ENCODE assay signal across 7 cellular contexts in genomic region chr6:31776563-31776960, GRCh38. TPM values are rescaled to one million over a fixed set of nuclear protein-coding genes. Genes with fewer than 3 reads are reported as not detected.
DNase-seq lines count a peak whose midpoint lies in the region; ATAC-seq and TF ChIP-seq lines count a peak whose summit lies in the region.

No MANE protein-coding gene starts in this region.

- peak overlapping the region; percentile 61 for H3K27ac ChIP-seq in smooth muscle cell (ENCODE audit: low read depth)

- H3K9me3 ChIP-seq in smooth muscle cell (replicated peaks; ENCODE audit: low read depth) = no peaks in the 10 kb centered on the region
- no peaks in the 10 kb centered on the region for H3K9me3 ChIP-seq in MG63

- peaks cover 8% of the 10 kb centered on the region for H3K4me1 ChIP-seq in smooth muscle cell (ENCODE audit: low read depth)

- no peak overlapping the region for H2AFZ ChIP-seq in smooth muscle cell (ENCODE audit: low read depth)

- peak overlapping the region; percentile 36 for H3K9ac ChIP-seq in smooth muscle cell (ENCODE audit: low read depth)

- DNase-seq in OCI-M1 (lab: John Stamatoyannopoulos, UW) (peak; percentile 88), smooth muscle cell (lab: John Stamatoyannopoulos, UW; ENCODE audit: unreplicated experiment) (no peak), MG63 (no peak), NCI-H187 treated with DMSO at 0.1 percent for 48 hours (lab: John Stamatoyannopoulos, UW) (no peak)

- no peak for TF ChIP-seq CTCF in smooth muscle cell (IDR thresholded peaks at IDR 0.05; ENCODE audit: borderline replicate concordance, insufficient read depth, poor library complexity, severe bottlenecking)

- WGBS in smooth muscle cell (ENCODE audit: low lambda C conversion rate) = 75% methylated on average over 11 of the region's 13 CpGs

- H4K20me1 ChIP-seq in smooth muscle cell (ENCODE audit: low read depth) = no peaks in the 10 kb centered on the region

- no peak overlapping the region for H3K4me3 ChIP-seq in smooth muscle cell
- H3K4me3 ChIP-seq in MG63 = no peak overlapping the region

- no peaks in the 10 kb centered on the region for H3K27me3 ChIP-seq in smooth muscle cell (ENCODE audit: low read depth)
- H3K27me3 ChIP-seq in MG63 = no peaks in the 10 kb centered on the region

- H3F3A ChIP-seq in smooth muscle cell (ENCODE audit: low read depth) = peaks cover 11% of the 10 kb centered on the region

- peak overlapping the region; percentile 48 for H3K4me2 ChIP-seq in smooth muscle cell

- H3K36me3 ChIP-seq in smooth muscle cell (ENCODE audit: low read depth) = no peaks in the 10 kb centered on the region
- H3K36me3 ChIP-seq in MG63 = peaks cover 3% of the 10 kb centered on the region; the same call in 1 of the 2 replicates

- H3K79me2 ChIP-seq in smooth muscle cell (ENCODE audit: low read depth) = no peaks in the 10 kb centered on the region

- peak; percentile 21 for ATAC-seq in GM19452 (IDR thresholded peaks at IDR 0.05; ENCODE audit: unreplicated experiment)
- peak; percentile 1 for ATAC-seq in esophagus mucosa
- ATAC-seq in HG03520 (IDR thresholded peaks at IDR 0.05; ENCODE audit: unreplicated experiment) = no peak

RNA-seq across cellular contexts. Expression of gene VWA7, which starts 0.6 kb away (rescaled TPM):
- total RNA-seq in esophagus mucosa = 1.6 TPM
- 0.22 and 0.58 TPM in 2 replicates for total RNA-seq in smooth muscle cell
- polyA plus RNA-seq in smooth muscle cell = 0.08 and 0.28 TPM in 2 replicates
- 0.13 and 0.84 TPM in 2 replicates for total RNA-seq in MG63 (2014; rRNA removed; shearing (Covaris generic); ENCODE audit: low replicate concordance)

RNA-seq across cellular contexts. Expression of gene SAPCD1, which starts 14.1 kb away (rescaled TPM):
- total RNA-seq in esophagus mucosa = 0.64 TPM
- total RNA-seq in smooth muscle cell = not detected in 2 replicates
- polyA plus RNA-seq in smooth muscle cell = 1.4 and 1.8 TPM in 2 replicates
- 2.5 TPM in 1 of 2 replicates, not detected in the other for total RNA-seq in MG63 (2014; rRNA removed; shearing (Covaris generic); ENCODE audit: low replicate concordance)

RNA-seq across cellular contexts. Expression of gene VARS1, which starts 19.0 kb away (rescaled TPM):
- total RNA-seq in esophagus mucosa (79.8 TPM), smooth muscle cell (31.9 and 60.8 TPM in 2 replicates)
- polyA plus RNA-seq in smooth muscle cell = 76.9 and 80.8 TPM in 2 replicates
- total RNA-seq in MG63 (2014; rRNA removed; shearing (Covaris generic); ENCODE audit: low replicate concordance) = 58.8 and 107 TPM in 2 replicates

RNA-seq across cellular contexts. Expression of gene LSM2, which starts 30.2 kb away (rescaled TPM):
- 45.0 TPM for total RNA-seq in esophagus mucosa
- total RNA-seq in smooth muscle cell = 62.0 and 91.2 TPM in 2 replicates
- polyA plus RNA-seq in smooth muscle cell = 73.6 and 81.6 TPM in 2 replicates
- 57.0 and 58.4 TPM in 2 replicates for total RNA-seq in MG63 (2014; rRNA removed; shearing (Covaris generic); ENCODE audit: low replicate concordance)

RNA-seq across cellular contexts. Expression of gene MSH5, which starts 36.8 kb away (rescaled TPM):
- total RNA-seq in esophagus mucosa = 12.0 TPM
- 10.6 and 15.4 TPM in 2 replicates for total RNA-seq in smooth muscle cell
- 4.7 and 10.5 TPM in 2 replicates for polyA plus RNA-seq in smooth muscle cell
- 3.1 and 6.3 TPM in 2 replicates for total RNA-seq in MG63 (2014; rRNA removed; shearing (Covaris generic); ENCODE audit: low replicate concordance)
